In the genomic region with DNA sequence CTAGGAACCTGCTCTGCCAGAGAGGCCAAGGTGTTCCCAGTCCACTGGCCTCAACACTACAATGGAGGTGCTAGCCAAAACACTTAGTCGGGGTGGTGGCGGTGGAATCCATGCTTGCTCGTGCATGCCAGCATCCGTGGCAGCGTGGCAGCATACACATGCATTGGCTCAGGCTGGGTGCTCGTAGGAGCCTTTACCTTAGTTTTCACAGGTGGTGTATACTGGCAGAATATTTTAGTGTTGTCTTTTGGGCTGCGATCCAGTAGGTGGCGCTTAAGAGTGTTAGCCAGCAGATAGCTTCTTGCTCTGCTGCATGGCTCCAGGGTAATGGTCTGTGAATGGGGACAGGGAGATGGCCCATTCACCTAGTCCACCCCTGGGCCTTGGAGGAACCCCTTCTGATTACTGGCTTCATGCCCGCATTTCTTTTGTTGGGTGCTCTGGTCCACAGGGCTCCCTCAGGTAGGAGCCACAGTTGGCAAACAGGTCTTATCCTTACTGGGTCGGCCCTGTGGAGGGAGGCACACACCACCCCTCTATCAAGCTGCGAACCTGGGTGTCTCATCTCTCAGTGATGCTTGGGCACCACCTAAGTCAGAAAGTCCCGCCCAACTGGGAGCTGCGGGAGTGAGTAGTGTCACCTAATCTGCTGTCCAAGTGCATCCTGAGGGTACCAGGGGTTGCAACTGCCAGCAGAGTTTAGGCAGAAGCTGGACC, we compare ENCODE assay signal across 9 cellular contexts. TPM values are rescaled to one million over a fixed set of nuclear protein-coding genes. Genes with fewer than 3 reads are reported as not detected.
DNase-seq lines count a peak whose midpoint lies in the region; ATAC-seq and TF ChIP-seq lines count a peak whose summit lies in the region.
"Had no signal": no experiment of that assay in that cellular context is flagged by ENCODE, and none has a peak within 500 bp of the region (broad histone marks: within the 10 kb centered on the region; RNA-seq: fewer than 3 reads in every experiment).

No MANE protein-coding gene starts in this region.

- peak; percentile 6 to 22 (median 19) for DNase-seq in CD4-positive, alpha-beta memory T cell
- DNase-seq in body of pancreas (peak; percentile 5 to 56 (median 26)), GM19238 (ENCODE audit: insufficient read length, low spot score) (no peak)
- DNase-seq in effector CD8-positive, alpha-beta T cell (lab: John Stamatoyannopoulos, UW), result no peak

- no peak overlapping the region for H3K4me3 ChIP-seq in CD4-positive, alpha-beta memory T cell (ENCODE audit: low read length in 2 of 2)
- no peak overlapping the region for H3K4me3 ChIP-seq in KMS-11 (IDR thresholded peaks at IDR 0.05; ENCODE audit: insufficient read depth, low read depth, low read length)
- H3K4me3 ChIP-seq in body of pancreas, result no peak overlapping the region
- H3K4me3 ChIP-seq in parathyroid adenoma (ENCODE audit: low read depth, low read length), result no peak overlapping the region

- H3K9ac ChIP-seq in KMS-11 (no peak overlapping the region), parathyroid adenoma (no peak overlapping the region)

- POLR2A ChIA-PET in CD4-positive, alpha-beta memory T cell (lab: Charles Lee; ENCODE audit: partially characterized antibody), result no interaction called here

- 72% methylated on average over 6 of the region's 13 CpGs; no CpG with 5 or more reads in 1 of the 2 donors for WGBS in body of pancreas, 2 donors

- no peak overlapping the region for H3K27ac ChIP-seq in CD4-positive, alpha-beta memory T cell (ENCODE audit: low read depth, low read length)
- no peak overlapping the region for H3K27ac ChIP-seq in KMS-11
- H3K27ac ChIP-seq in body of pancreas, result no peak overlapping the region
- H3K27ac ChIP-seq in parathyroid adenoma, result no peak overlapping the region

- no peaks in the 10 kb centered on the region for H3K4me1 Mint-ChIP-seq in CD4-positive, alpha-beta memory T cell

- CTCF ChIA-PET in CD4-positive, alpha-beta memory T cell (lab: Charles Lee; ENCODE audit: partially characterized antibody), result interaction anchor here (1.3 kb wide), 1 partner anchor 12 kb away, joined by 4 read pairs; no protein-coding TSS in a partner anchor

- H3K27me3 ChIP-seq in CD4-positive, alpha-beta memory T cell (ENCODE audit: insufficient read depth, low read length), result no peaks in the 10 kb centered on the region
- H3K27me3 ChIP-seq in KMS-11 (ENCODE audit: insufficient read depth, low read depth) (no peaks in the 10 kb centered on the region), body of pancreas (no peaks in the 10 kb centered on the region), parathyroid adenoma (ENCODE audit: control insufficient read depth, insufficient read depth, low read length) (no peaks in the 10 kb centered on the region)

- no peak overlapping the region for H3K4me2 ChIP-seq in KMS-11
- H3K4me2 ChIP-seq in parathyroid adenoma (ENCODE audit: low read length), result no peak overlapping the region

- H3K4me1 ChIP-seq in CD4-positive, alpha-beta memory T cell (ENCODE audit: insufficient read depth, low read length), result no peaks in the 10 kb centered on the region
- H3K4me1 ChIP-seq in KMS-11 (ENCODE audit: low read depth, poor library complexity, severe bottlenecking) (no peaks in the 10 kb centered on the region), body of pancreas (no peaks in the 10 kb centered on the region), parathyroid adenoma (no peaks in the 10 kb centered on the region)

- no peak for TF ChIP-seq POLR2A in body of pancreas (IDR thresholded peaks at IDR 0.05)

- ATAC-seq in GM18870 (IDR thresholded peaks at IDR 0.05; ENCODE audit: unreplicated experiment), result peak; percentile 67
- no peak for ATAC-seq in body of pancreas
- no peak for ATAC-seq in HG02884 (IDR thresholded peaks at IDR 0.05; ENCODE audit: unreplicated experiment)

- no peak overlapping the region for H2AFZ ChIP-seq in KMS-11 (ENCODE audit: low read depth)
- no peak overlapping the region for H2AFZ ChIP-seq in parathyroid adenoma

- H3K79me2 ChIP-seq in KMS-11 (ENCODE audit: insufficient read depth, low read depth) (no peaks in the 10 kb centered on the region), parathyroid adenoma (no peaks in the 10 kb centered on the region)

- intact Hi-C loops in CD4-positive, alpha-beta memory T cell (cut with micrococcal nuclease), result no loop called here
- intact Hi-C loops in body of pancreas (cut with DNase I), result no loop called here

- H3K27me3 Mint-ChIP-seq in CD4-positive, alpha-beta memory T cell, result no peaks in the 10 kb centered on the region

- TF ChIP-seq CTCF in KMS-11 (conservative IDR thresholded peaks at IDR 0.05; ENCODE audit: low read depth, low read length), result peak; percentile 71
- TF ChIP-seq CTCF in body of pancreas (IDR thresholded peaks at IDR 0.05), result peak in 3 of 7 experiments; percentile 13 to 34 (median 20)
- peak; percentile 24 for TF ChIP-seq CTCF in parathyroid adenoma (IDR thresholded peaks at IDR 0.05)

- no peak overlapping the region for H3K27ac Mint-ChIP-seq in CD4-positive, alpha-beta memory T cell

- H3K36me3 Mint-ChIP-seq in CD4-positive, alpha-beta memory T cell, result no peaks in the 10 kb centered on the region

- H4K20me1 ChIP-seq in KMS-11 (ENCODE audit: insufficient read depth), result no peaks in the 10 kb centered on the region

- no peaks in the 10 kb centered on the region for H3K36me3 ChIP-seq in CD4-positive, alpha-beta memory T cell (ENCODE audit: insufficient read depth, low read length)
- H3K36me3 ChIP-seq in KMS-11 (ENCODE audit: insufficient read depth), result no peaks in the 10 kb centered on the region
- no peaks in the 10 kb centered on the region for H3K36me3 ChIP-seq in body of pancreas (replicated peaks in 1 of 2; ENCODE audit: insufficient read depth in 1 of 2, low read depth in 2 of 2)
- H3K36me3 ChIP-seq in parathyroid adenoma (ENCODE audit: control insufficient read depth, insufficient read depth, low read length), result no peaks in the 10 kb centered on the region

- H3K4me3 Mint-ChIP-seq in CD4-positive, alpha-beta memory T cell, result no peak overlapping the region

- H3K9me3 Mint-ChIP-seq in CD4-positive, alpha-beta memory T cell, result peaks cover 0 to 3% (median 0%) of the 10 kb centered on the region in 8 donors

- no peaks in the 10 kb centered on the region for H3K9me3 ChIP-seq in CD4-positive, alpha-beta memory T cell (ENCODE audit: control insufficient read depth in 1 of 2, low read length in 2 of 2)
- H3K9me3 ChIP-seq in body of pancreas, result no peaks in the 10 kb centered on the region
- H3K9me3 ChIP-seq in parathyroid adenoma (ENCODE audit: control insufficient read depth, low read length), result no peaks in the 10 kb centered on the region

RNA-seq across cellular contexts. Expression of a gene that starts 40.0 kb away (rescaled TPM):
- total RNA-seq in CD4-positive, alpha-beta memory T cell, result not detected
- polyA plus RNA-seq in CD4-positive, alpha-beta memory T cell, result not detected
- not detected for total RNA-seq in body of pancreas
- total RNA-seq: fibroblast of lung had no signal
- polyA plus RNA-seq: fibroblast of lung had no signal

RNA-seq across cellular contexts. Expression of a gene that starts 57.1 kb away (rescaled TPM):
- total RNA-seq in CD4-positive, alpha-beta memory T cell, result not detected
- polyA plus RNA-seq in CD4-positive, alpha-beta memory T cell, result under 1 TPM in 1 of 2 donors, not detected in 1; 0.11 TPM
- total RNA-seq in body of pancreas, result 1 to 10 TPM in 1 of 2 donors, under 1 TPM in 1; 0.33 to 6.0 TPM
- total RNA-seq: fibroblast of lung had no signal

Comparison
In these comparisons a context has a peak if more than half of its experiments do, and no peak if none do; other contexts are left out.
1. DNase-seq: peak in CD4-positive, alpha-beta memory T cell (5 of 5) and body of pancreas (4 of 4); none in GM19238 (single experiment) and effector CD8-positive, alpha-beta T cell (single experiment).